Comparison of ENCODE assay signal across 1 cellular context in genomic region chr12:49032679-49033447, GRCh38.
TF ChIP-seq lines count a peak whose summit lies in the region.

No MANE protein-coding gene starts in this region.

TF ChIP-seq in IMR-90, 13 proteins besides CTCF, POLR2A, EP300 and RAD21 (continued from another document):
- TF ChIP-seq BHLHE40 (IDR thresholded peaks at IDR 0.05; ENCODE audit: low read depth, low read length), result no peak
- no peak for TF ChIP-seq RCOR1 (IDR thresholded peaks at IDR 0.05; ENCODE audit: insufficient replicate concordance, low read length)
TF ChIP-seq in IMR-90: peak in this region for 0.
